ENCODE assay signal across 9 cellular contexts in the genomic region with DNA sequence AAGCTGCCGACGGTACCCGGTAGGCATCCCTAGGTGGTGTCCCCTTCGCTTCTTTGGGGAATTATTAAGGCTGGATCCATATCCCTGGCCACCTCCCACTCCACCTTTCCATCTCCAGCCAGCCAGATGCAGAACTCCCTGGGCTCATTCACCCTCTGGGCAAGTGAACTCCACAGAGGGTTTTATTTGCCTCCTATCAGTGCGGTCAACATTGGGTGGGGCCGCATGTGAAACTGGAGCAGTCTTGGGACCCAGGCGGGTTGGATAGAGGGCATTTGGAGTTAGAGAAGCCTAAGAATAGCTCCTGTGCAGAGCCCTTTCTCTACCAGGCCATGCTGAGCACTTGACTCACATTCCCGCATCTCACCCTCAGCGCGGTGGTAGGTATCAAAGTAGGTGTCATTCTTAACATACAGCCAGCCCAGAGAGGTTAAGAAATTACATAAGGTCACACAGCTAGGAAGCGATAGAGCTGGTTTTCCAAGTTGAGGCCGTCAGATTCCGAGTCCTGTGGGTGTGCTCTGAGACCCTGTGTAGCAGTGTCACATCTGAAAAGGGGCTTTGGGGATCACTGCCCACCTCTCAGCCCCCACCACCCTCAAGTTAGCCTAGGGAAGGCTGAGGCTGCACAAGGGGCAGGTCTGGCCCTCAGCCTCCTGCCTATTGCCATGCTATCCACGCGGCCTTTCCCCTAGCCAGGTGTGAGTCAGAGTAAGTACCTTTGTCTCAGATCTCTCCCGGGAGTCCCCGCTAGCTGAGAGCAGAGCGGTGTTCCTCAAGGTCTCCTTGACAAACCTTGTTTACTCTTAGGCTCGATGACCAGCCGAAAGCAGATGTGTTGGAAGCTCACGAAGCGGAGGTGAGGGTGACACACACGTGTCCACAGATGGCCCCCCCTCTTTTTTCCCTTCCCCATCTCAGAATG.
"Had no signal": no experiment of that assay in that cellular context is flagged by ENCODE, and none has a peak within 500 bp of the region (broad histone marks: within the 10 kb centered on the region; RNA-seq: fewer than 3 reads in every experiment).

No MANE protein-coding gene starts in this region.

- H3K4me1 ChIP-seq: foreskin keratinocyte, psoas muscle had no signal

- H3K27me3 ChIP-seq: body of pancreas, cardiac muscle cell, foreskin keratinocyte, pancreas, right atrium auricular region, suprapubic skin, upper lobe of left lung had no signal

- H3K9me3 ChIP-seq: body of pancreas, left ventricle myocardium inferior, pancreas, psoas muscle, right atrium auricular region, suprapubic skin, upper lobe of left lung had no signal

- H3K27ac ChIP-seq: cardiac muscle cell, foreskin keratinocyte, left ventricle myocardium inferior, pancreas, psoas muscle, right atrium auricular region, suprapubic skin, upper lobe of left lung had no signal

- H3K4me3 ChIP-seq: body of pancreas, cardiac muscle cell, left ventricle myocardium inferior, pancreas, psoas muscle, right atrium auricular region, suprapubic skin, upper lobe of left lung had no signal

- FAIRE-seq: pancreas had no signal
